Comparison of ENCODE assay signal across 11 cellular contexts in genomic region chr3:65226287-65226686, GRCh38.
"Had no signal": no experiment of that assay in that cellular context is flagged by ENCODE, and none has a peak within 500 bp of the region (broad histone marks: within the 10 kb centered on the region; RNA-seq: fewer than 3 reads in every experiment).

No MANE protein-coding gene starts in this region.

- H3K9me3 ChIP-seq: HAP-1 had no signal

- DNase-seq: GM23248, GOT3, H7, H9, HCEC 1CT, HFFc6 had no signal

- H3K4me1 ChIP-seq: HAP-1 had no signal

- H3K9ac ChIP-seq: GM23248 had no signal

- FAIRE-seq: H1, H54 had no signal

- H3K4me2 ChIP-seq: GM23338 had no signal

- H3K36me3 ChIP-seq: HAP-1 had no signal

- H3K27ac ChIP-seq: GM23248 had no signal

- ATAC-seq: GM23338, HCT116 had no signal

- H2AFZ ChIP-seq: GM23248, GM23338 had no signal

- H3K4me3 ChIP-seq: GM23248, GM23338, HAP-1 had no signal
